Comparison of ENCODE assay signal across 1 cellular context in genomic region chrX:12701625-12702024, GRCh38.
TF ChIP-seq lines count a peak whose summit lies in the region.

No MANE protein-coding gene starts in this region.

TF ChIP-seq in HEK293, 187 proteins besides CTCF, POLR2A, EP300 and RAD21 (continued from another document):
- TF ChIP-seq, protein P1, sequence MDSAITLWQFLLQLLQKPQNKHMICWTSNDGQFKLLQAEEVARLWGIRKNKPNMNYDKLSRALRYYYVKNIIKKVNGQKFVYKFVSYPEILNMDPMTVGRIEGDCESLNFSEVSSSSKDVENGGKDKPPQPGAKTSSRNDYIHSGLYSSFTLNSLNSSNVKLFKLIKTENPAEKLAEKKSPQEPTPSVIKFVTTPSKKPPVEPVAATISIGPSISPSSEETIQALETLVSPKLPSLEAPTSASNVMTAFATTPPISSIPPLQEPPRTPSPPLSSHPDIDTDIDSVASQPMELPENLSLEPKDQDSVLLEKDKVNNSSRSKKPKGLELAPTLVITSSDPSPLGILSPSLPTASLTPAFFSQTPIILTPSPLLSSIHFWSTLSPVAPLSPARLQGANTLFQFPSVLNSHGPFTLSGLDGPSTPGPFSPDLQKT (IDR thresholded peaks at IDR 0.05; ENCODE audit: borderline replicate concordance, low read depth, low read length) = no peak
